ENCODE assay signal across 1 cellular context in genomic region chr7:129497156-129497555, GRCh38.
TF ChIP-seq lines count a peak whose summit lies in the region.

No MANE protein-coding gene starts in this region.

TF ChIP-seq in HepG2, 621 proteins besides CTCF, POLR2A, EP300 and RAD21 (continued from another document):
- TF ChIP-seq ZNF232 (CRISPR knock-in tag; IDR thresholded peaks at IDR 0.05; ENCODE audit: borderline replicate concordance), result no peak
- TF ChIP-seq HNF4A (CRISPR knock-in tag; IDR thresholded peaks at IDR 0.05), result peak; percentile 24; the same call in 1 of the 2 replicates
- TF ChIP-seq ZSCAN25 (CRISPR knock-in tag; IDR thresholded peaks at IDR 0.05), result 0 out of 2 replicates have a peak, but pooled peaks have one; percentile 34
- TF ChIP-seq DNMT1 (CRISPR knock-in tag; IDR thresholded peaks at IDR 0.05), result no peak
- TF ChIP-seq NR3C1 (CRISPR knock-in tag; IDR thresholded peaks at IDR 0.05), result no peak
- TF ChIP-seq ZNF652 (CRISPR knock-in tag; IDR thresholded peaks at IDR 0.05; ENCODE audit: borderline replicate concordance, low read depth), result no peak
- no peak for TF ChIP-seq CEBPG (CRISPR knock-in tag; IDR thresholded peaks at IDR 0.05)
- no peak for TF ChIP-seq ZFP62 (CRISPR knock-in tag; IDR thresholded peaks at IDR 0.05)
- TF ChIP-seq ZNF570 (CRISPR knock-in tag; IDR thresholded peaks at IDR 0.05; ENCODE audit: borderline replicate concordance), result no peak
- TF ChIP-seq HMGXB4 (CRISPR knock-in tag; IDR thresholded peaks at IDR 0.05; ENCODE audit: borderline replicate concordance in 1 of 2, low read depth in 1 of 2), result no peak
- no peak for TF ChIP-seq KLF11 (CRISPR knock-in tag; IDR thresholded peaks at IDR 0.05)
- TF ChIP-seq ZNF331 (CRISPR knock-in tag; IDR thresholded peaks at IDR 0.05), result no peak
